Comparison of ENCODE assay signal across 23 cellular contexts in the genomic region with DNA sequence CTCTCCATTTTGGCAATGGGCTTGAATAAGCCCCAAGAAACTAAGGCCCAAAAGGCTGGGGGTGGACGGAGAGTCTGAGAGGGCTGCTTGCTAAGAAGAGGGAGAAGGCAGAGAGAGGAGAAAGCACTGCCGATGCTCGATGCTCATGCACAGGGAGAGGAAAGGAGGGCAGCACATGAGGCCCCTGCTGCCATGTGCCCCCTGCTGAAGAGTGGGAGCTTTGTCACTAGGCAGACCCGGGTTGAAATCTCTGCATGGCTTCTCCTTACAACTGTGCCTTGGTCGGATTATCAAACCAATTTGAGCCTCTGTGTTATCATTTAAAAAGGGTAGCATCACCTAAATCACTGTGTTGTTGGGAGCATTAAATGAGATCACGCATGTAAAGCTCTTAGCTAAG.
"Had no signal": no experiment of that assay in that cellular context is flagged by ENCODE, and none has a peak within 500 bp of the region (broad histone marks: within the 10 kb centered on the region; RNA-seq: fewer than 3 reads in every experiment).

No MANE protein-coding gene starts in this region.

- H3K36me3 Mint-ChIP-seq: memory B cell; mesothelial cell of epicardium; natural killer cell; stimulated activated memory B cell treated with anti-CD40 and anti-IgM and Interleukin-4, amounts not matched to agents 10 μg/mL and 1 μg/mL and 100 μg/mL, for 72 hours had no signal

- H3K4me3 Mint-ChIP-seq: memory B cell; mesothelial cell of epicardium; natural killer cell; stimulated activated memory B cell treated with anti-CD40 and anti-IgM and Interleukin-4, amounts not matched to agents 10 μg/mL and 1 μg/mL and 100 μg/mL, for 72 hours had no signal

- H3K4me1 ChIP-seq: esophagus muscularis mucosa, gastroesophageal sphincter, left ventricle myocardium inferior, lower lobe of right lung, psoas muscle, spleen, stomach, transverse colon had no signal

- DNase-seq: cortex of kidney; dorsolateral prefrontal cortex; effector CD8-positive, alpha-beta T cell; kidney; left cardiac atrium; left ventricle myocardium inferior; lower lobe of right lung; natural killer cell; psoas muscle; spleen; stimulated activated CD4-positive, alpha-beta T cell treated with anti-CD3 and anti-CD28 coated beads, Interleukin-15, amount 100 ng/mL, for 24 hours; stimulated activated CD4-positive, alpha-beta T cell treated with anti-CD3 and anti-CD28 coated beads, Interleukin-1b, Interleukin-23, amount 100 ng/mL, for 48 hours; stimulated activated CD4-positive, alpha-beta T cell treated with anti-CD3 and anti-CD28 coated beads, Interleukin-4, amount 100 ng/mL, for 24 hours; stomach; substantia nigra; transverse colon had no signal

- H3K27me3 ChIP-seq: esophagus muscularis mucosa, spleen, transverse colon had no signal

- H3K27ac ChIP-seq: dorsolateral prefrontal cortex, esophagus muscularis mucosa, gastroesophageal sphincter, left ventricle myocardium inferior, lower lobe of right lung, psoas muscle, spleen, stomach, thoracic aorta, transverse colon had no signal

- ATAC-seq: gastroesophageal sphincter; left cardiac atrium; lower lobe of right lung; natural killer cell; psoas muscle; sciatic nerve; stimulated activated memory B cell treated with anti-CD40 and anti-IgM and Interleukin-4, amounts not matched to agents 10 μg/mL and 1 μg/mL and 100 μg/mL, for 72 hours had no signal

- H3K27ac Mint-ChIP-seq: memory B cell; mesothelial cell of epicardium; natural killer cell; stimulated activated memory B cell treated with anti-CD40 and anti-IgM and Interleukin-4, amounts not matched to agents 10 μg/mL and 1 μg/mL and 100 μg/mL, for 72 hours had no signal

- H3K4me1 Mint-ChIP-seq: memory B cell; mesothelial cell of epicardium; natural killer cell; stimulated activated memory B cell treated with anti-CD40 and anti-IgM and Interleukin-4, amounts not matched to agents 10 μg/mL and 1 μg/mL and 100 μg/mL, for 72 hours had no signal
